Comparison of ENCODE assay signal across 8 cellular contexts in genomic region chr1:155961937-155962336, GRCh38. TPM values are rescaled to one million over a fixed set of nuclear protein-coding genes. Genes with fewer than 3 reads are reported as not detected.
DNase-seq lines count a peak whose midpoint lies in the region; ATAC-seq and TF ChIP-seq lines count a peak whose summit lies in the region.

No MANE protein-coding gene starts in this region.

- H3K9me2 ChIP-seq in OCI-LY1 (ENCODE audit: low read depth, low read length), result no peaks in the 10 kb centered on the region

- in situ Hi-C loops in G401 (cut with HindIII; ENCODE audit: low sequenced_read_pairs), result no loop called here

- peak overlapping the region in 5 of 8 donors; percentile 15 to 80 (median 53) for H3K4me3 Mint-ChIP-seq in naive B cell

- H3K4me3 ChIP-seq in OCI-LY1 (ENCODE audit: low read depth, low read length, poor library complexity, severe bottlenecking), result no peak overlapping the region

- H3K27me3 ChIP-seq in OCI-LY1 (ENCODE audit: insufficient read depth, low read length), result no peaks in the 10 kb centered on the region

- peaks cover 12 to 45% of the 10 kb centered on the region in 2 donors for H3K36me3 Mint-ChIP-seq in naive B cell

- H3K36me3 ChIP-seq in OCI-LY1 (ENCODE audit: insufficient read depth, low read length), result peaks cover 93% of the 10 kb centered on the region

- no peaks in the 10 kb centered on the region for H3F3A ChIP-seq in OCI-LY1 (ENCODE audit: insufficient read depth, low read length)

- peak overlapping the region in 3 of 6 donors; percentile 56 to 90 (median 85) for H3K27ac Mint-ChIP-seq in naive B cell

- H3K9me3 Mint-ChIP-seq in naive B cell, result no peaks in the 10 kb centered on the region

- no peak overlapping the region for H3K4me2 ChIP-seq in OCI-LY1 (ENCODE audit: low read length)

- no peaks in the 10 kb centered on the region for H3K9me3 ChIP-seq in OCI-LY1 (ENCODE audit: low read length)

- no peaks in the 10 kb centered on the region for H4K20me1 ChIP-seq in OCI-LY1 (ENCODE audit: insufficient read depth, low read length)

- H3K27me3 Mint-ChIP-seq in naive B cell, result no peaks in the 10 kb centered on the region

- no peaks in the 10 kb centered on the region for H3K79me2 ChIP-seq in OCI-LY1 (ENCODE audit: insufficient read depth, low read length)

- H3K9ac ChIP-seq in OCI-LY1 (ENCODE audit: low read length), result no peak overlapping the region

- peaks cover 45% of the 10 kb centered on the region for H3K4me1 ChIP-seq in OCI-LY1 (ENCODE audit: insufficient read depth, low read length, severe bottlenecking)

- ATAC-seq in naive B cell (ENCODE audit: low read depth in 2 of 2), result peak in 1 of 2 donors; percentile 24
- no peak for ATAC-seq in GM21360 (IDR thresholded peaks at IDR 0.05; ENCODE audit: unreplicated experiment)
- ATAC-seq in GM19397 (IDR thresholded peaks at IDR 0.05; ENCODE audit: unreplicated experiment), result no peak
- ATAC-seq in HG03175 (IDR thresholded peaks at IDR 0.05; ENCODE audit: unreplicated experiment), result no peak

- peak; percentile 58; the same call in 1 of the 2 replicates for TF ChIP-seq CTCF in OCI-LY1 (IDR thresholded peaks at IDR 0.05; ENCODE audit: low read length)

- DNase-seq in G401 (ENCODE audit: low spot score) (peak; percentile 84), dermis blood vessel endothelial cell (peak; percentile 98), naive B cell (no peak), SIG-M5 treated with dmso at 0.1 percent for 504 hours (lab: John Stamatoyannopoulos, UW; ENCODE audit: unreplicated experiment) (no peak)

- H3K27ac ChIP-seq in OCI-LY1 (ENCODE audit: low read depth, low read length, poor library complexity, severe bottlenecking), result peak overlapping the region; percentile 53

- H2AFZ ChIP-seq in OCI-LY1 (ENCODE audit: low read length), result no peak overlapping the region

- H3K4me1 Mint-ChIP-seq in naive B cell, result peaks cover 45 to 58% (median 48%) of the 10 kb centered on the region in 3 donors

RNA-seq across cellular contexts. Expression of gene ARHGEF2, which starts 16.4 kb away (rescaled TPM):
- total RNA-seq in G401 (2014; rRNA removed; shearing (Covaris generic)), result 20.3 and 35.9 TPM in 2 replicates
- 101 and 147 TPM in 2 replicates for total RNA-seq in dermis blood vessel endothelial cell
- polyA plus RNA-seq in naive B cell (ENCODE audit: low read depth in 6 of 6), result 10 to 100 TPM in 5 of 6 donors, 1 to 10 TPM in 1; 6.9 to 48.4 (median 27.7) TPM

RNA-seq across cellular contexts. Expression of gene RXFP4, which starts 20.5 kb away (rescaled TPM):
- total RNA-seq in G401 (2014; rRNA removed; shearing (Covaris generic)), result not detected in 2 replicates
- 0.19 TPM in 1 of 2 replicates, not detected in the other for total RNA-seq in dermis blood vessel endothelial cell
- 1 to 10 TPM in 1 of 6 donors, under 1 TPM in 2, not detected in 3; 0.21 to 1.2 (median 0.36) TPM for polyA plus RNA-seq in naive B cell (ENCODE audit: low read depth in 6 of 6)

RNA-seq across cellular contexts. Expression of gene KHDC4, which starts 27.7 kb away (rescaled TPM):
- 30.0 and 52.6 TPM in 2 replicates for total RNA-seq in G401 (2014; rRNA removed; shearing (Covaris generic))
- 25.7 and 32.8 TPM in 2 replicates for total RNA-seq in dermis blood vessel endothelial cell
- 10 to 100 TPM in 1 of 6 donors, 1 to 10 TPM in 5; 5.5 to 10.7 (median 7.2) TPM for polyA plus RNA-seq in naive B cell (ENCODE audit: low read depth in 6 of 6)

RNA-seq across cellular contexts. Expression of gene RIT1, which starts 50.8 kb away (rescaled TPM):
- 22.6 and 43.9 TPM in 2 replicates for total RNA-seq in G401 (2014; rRNA removed; shearing (Covaris generic))
- total RNA-seq in dermis blood vessel endothelial cell, result 59.4 and 60.6 TPM in 2 replicates
- 10 to 100 TPM in 5 of 6 donors, 1 to 10 TPM in 1; 5.2 to 30.0 (median 20.9) TPM for polyA plus RNA-seq in naive B cell (ENCODE audit: low read depth in 6 of 6)

RNA-seq across cellular contexts. Expression of gene SSR2, which starts 58.8 kb away (rescaled TPM):
- 257 and 273 TPM in 2 replicates for total RNA-seq in G401 (2014; rRNA removed; shearing (Covaris generic))
- 516 and 723 TPM in 2 replicates for total RNA-seq in dermis blood vessel endothelial cell
- polyA plus RNA-seq in naive B cell (ENCODE audit: low read depth in 6 of 6), result 100 to 1,000 TPM; 243 to 278 (median 256) TPM

Comparison
In these comparisons a context has a peak if more than half of its experiments do, and no peak if none do; other contexts are left out.
1. DNase-seq: peak in G401 (single experiment) and dermis blood vessel endothelial cell (single experiment); none in naive B cell (single experiment) and SIG-M5 treated with dmso at 0.1 percent for 504 hours (single experiment).